Comparison of ENCODE assay signal across 8 cellular contexts in the genomic region with DNA sequence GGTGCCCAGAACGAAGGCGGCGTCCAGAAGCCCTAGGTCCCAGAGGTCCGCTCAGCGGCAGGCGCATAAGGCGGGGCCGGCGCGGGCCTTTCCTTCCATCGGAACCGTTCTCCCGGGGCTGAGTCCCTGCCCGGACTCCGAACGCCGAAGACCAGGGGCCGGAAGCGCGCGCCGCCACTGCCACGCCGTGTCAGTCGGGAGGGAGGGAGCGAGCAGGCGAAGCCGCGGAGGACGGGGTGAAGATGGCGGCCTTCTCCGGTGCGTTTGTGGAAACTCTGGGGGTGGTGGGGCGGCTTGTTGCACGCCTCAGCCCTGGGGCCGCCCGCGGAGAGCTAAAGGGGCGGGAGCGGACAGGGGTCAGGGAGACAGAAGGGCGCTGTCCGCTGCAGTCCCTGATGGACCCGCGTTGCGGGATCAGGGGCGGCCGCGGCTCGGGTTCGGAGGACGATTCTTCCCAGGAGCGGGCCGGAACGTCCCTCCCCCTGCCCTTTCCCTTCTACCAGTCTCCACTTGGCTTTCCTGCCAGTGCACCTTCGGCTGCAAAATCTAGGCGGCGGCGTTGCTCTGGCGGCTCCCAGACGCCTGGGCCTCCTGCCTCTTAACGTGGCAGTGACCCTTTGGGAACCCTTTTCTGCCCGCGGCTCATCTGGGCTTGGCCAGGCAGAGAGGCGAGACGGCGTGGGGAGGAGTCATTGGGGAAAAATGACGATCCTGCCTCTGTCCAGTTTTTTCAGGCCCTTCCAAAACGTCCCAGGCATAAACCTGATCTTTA. TPM values are rescaled to one million over a fixed set of nuclear protein-coding genes. Genes with fewer than 3 reads are reported as not detected.
DNase-seq lines count a peak whose midpoint lies in the region; ATAC-seq and TF ChIP-seq lines count a peak whose summit lies in the region.

A gene (plus strand): TSS at position 177 of the 772 bp plus-strand sequence. CDS start 66 bp downstream, at position 243.

- H3K27me3 ChIP-seq in BLaER1 treated with 17β-estradiol and CSF1 and Interleukin-3, amounts not matched to agents 10 nM and 100 nM: no peaks in the 10 kb centered on the region
- no peaks in the 10 kb centered on the region for H3K27me3 ChIP-seq in right lobe of liver

- TF ChIP-seq POLR2A in right lobe of liver (IDR thresholded peaks at IDR 0.05): peak; percentile 73

- DNase-seq in NCI-H526 treated with DMSO at 0.1 percent for 48 hours (lab: John Stamatoyannopoulos, UW) (peak; percentile 100), dermis microvascular lymphatic vessel endothelial cell (ENCODE audit: low read depth in 2 of 2) (peak; percentile 59 to 87), right lobe of liver (peak; percentile 87 to 89 (median 88))
- DNase-seq in activated CD4-positive, alpha-beta T cell treated with anti-CD3 and anti-CD28 coated beads, Interleukin-2, amount 50 U/mL, for 48 hours: peak; percentile 83 to 88
- peak; percentile 86 for DNase-seq in stimulated activated CD4-positive, alpha-beta T cell treated with anti-CD3 and anti-CD28 coated beads, Interleukin-4, amount 100 ng/mL, for 24 hours

- peaks cover 20 to 29% (median 26%) of the 10 kb centered on the region in 11 experiments for H3K36me3 ChIP-seq in BLaER1 treated with 17β-estradiol and CSF1 and Interleukin-3, amounts not matched to agents 10 nM and 100 nM
- H3K36me3 ChIP-seq in right lobe of liver: peaks cover 0 to 18% (median 8%) of the 10 kb centered on the region in 4 donors

- peak within 1 kb of the TSS; percentile 81 to 96 (median 91) for H3K27ac ChIP-seq in BLaER1 treated with 17β-estradiol and CSF1 and Interleukin-3, amounts not matched to agents 10 nM and 100 nM
- H3K27ac ChIP-seq in right lobe of liver: peak within 1 kb of the TSS; percentile 85 to 89 (median 88)

- intact Hi-C loops in right lobe of liver (cut with DNase I): no loop called here

- H3K4me2 ChIP-seq in BLaER1 treated with 17β-estradiol and CSF1 and Interleukin-3, amounts not matched to agents 10 nM and 100 nM: peak within 1 kb of the TSS; percentile 75 to 94 (median 84)

- H3K4me3 ChIP-seq in BLaER1 treated with 17β-estradiol and CSF1 and Interleukin-3, amounts not matched to agents 10 nM and 100 nM: peak within 1 kb of the TSS; percentile 76 to 97 (median 93)
- H3K4me3 ChIP-seq in right lobe of liver: peak within 1 kb of the TSS; percentile 78 to 93 (median 81)

- H3K9me3 ChIP-seq in BLaER1 treated with 17β-estradiol and CSF1 and Interleukin-3, amounts not matched to agents 10 nM and 100 nM (replicated peaks in 1 of 11): no peaks in the 10 kb centered on the region
- H3K9me3 ChIP-seq in right lobe of liver: no peaks in the 10 kb centered on the region

- TF ChIP-seq CTCF in right lobe of liver (IDR thresholded peaks at IDR 0.05): no peak

- peaks cover 5 to 39% (median 28%) of the 10 kb centered on the region in 11 experiments; a peak in 16 of 22 replicates for H4K20me1 ChIP-seq in BLaER1 treated with 17β-estradiol and CSF1 and Interleukin-3, amounts not matched to agents 10 nM and 100 nM

- peak; percentile 95 for ATAC-seq in GM19324 (IDR thresholded peaks at IDR 0.05; ENCODE audit: low FRiP score, unreplicated experiment)
- peak; percentile 94 for ATAC-seq in HG03460 (IDR thresholded peaks at IDR 0.05; ENCODE audit: unreplicated experiment)
- peak; percentile 97 to 98 (median 97) for ATAC-seq in right lobe of liver

- H3K4me1 ChIP-seq in BLaER1 treated with 17β-estradiol and CSF1 and Interleukin-3, amounts not matched to agents 10 nM and 100 nM: peaks cover 18 to 26% (median 22%) of the 10 kb centered on the region in 10 experiments
- peaks cover 0 to 16% (median 0%) of the 10 kb centered on the region in 4 donors for H3K4me1 ChIP-seq in right lobe of liver

- peak within 1 kb of the TSS; percentile 86 to 98 (median 94) for H3K9ac ChIP-seq in BLaER1 treated with 17β-estradiol and CSF1 and Interleukin-3, amounts not matched to agents 10 nM and 100 nM

- 0% methylated on average over 13 of the region's 68 CpGs for WGBS in right lobe of liver (ENCODE audit: insufficient coverage, low coverage, low lambda C conversion rate, missing lambda C conversion rate)

RNA-seq across cellular contexts. Expression of the gene that starts here (rescaled TPM):
- total RNA-seq in dermis microvascular lymphatic vessel endothelial cell (62.0 and 67.5 TPM in 2 replicates), right lobe of liver (10 to 100 TPM; 29.7 to 43.5 (median 37.6) TPM)

Comparison
In these comparisons a context has a peak if more than half of its experiments do, and no peak if none do; other contexts are left out.
1. Peak in every context shown above with its lines: DNase-seq, ATAC-seq, H3K4me3 ChIP-seq and H3K27ac ChIP-seq.